In the genomic region with DNA sequence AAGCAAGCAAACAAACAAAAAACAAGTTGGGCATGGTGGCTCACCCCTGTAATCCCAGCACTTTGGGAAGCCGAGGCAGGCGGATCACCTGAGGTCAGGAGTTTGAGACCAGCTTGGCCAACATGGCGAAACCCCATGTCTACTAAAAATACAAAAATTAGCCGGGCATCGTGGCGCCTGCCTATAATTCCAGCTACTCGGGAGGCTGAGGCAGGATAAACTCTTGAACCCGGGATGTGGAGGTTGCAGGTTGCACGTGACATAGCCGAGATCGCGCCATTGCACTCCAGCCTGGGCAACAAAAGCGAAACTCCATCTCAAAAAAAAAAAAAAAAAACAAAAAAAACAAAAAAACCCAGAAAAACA, we compare ENCODE assay signal across 7 cellular contexts. TPM values are rescaled to one million over a fixed set of nuclear protein-coding genes. Genes with fewer than 3 reads are reported as not detected.
DNase-seq lines count a peak whose midpoint lies in the region; ATAC-seq and TF ChIP-seq lines count a peak whose summit lies in the region.
"Not testable (repeated sequence)": the region's sequence is repeated elsewhere in the genome, so short reads cannot be mapped to it uniquely, and the experiment has no call there.

No MANE protein-coding gene starts in this region.

- TF ChIP-seq EP300 in sigmoid colon (IDR thresholded peaks at IDR 0.05), result not testable (repeated sequence)

- not testable (repeated sequence) for H3K36me3 ChIP-seq in kidney epithelial cell (ENCODE audit: control insufficient read depth, insufficient read depth, low read length)
- H3K36me3 ChIP-seq in sigmoid colon, result peaks cover 0 to 16% (median 0%) of the 10 kb centered on the region in 4 donors

- H3K9me3 ChIP-seq in sigmoid colon, result not testable (repeated sequence)

- H3K27ac Mint-ChIP-seq in activated CD8-positive, alpha-beta T cell treated with anti-CD3 and anti-CD28 coated beads, Interleukin-2, amount 10 ng/mL, durations not matched to agents 7 days and 5 days, result peak overlapping the region; percentile 86
- peak overlapping the region; percentile 87 for H3K27ac Mint-ChIP-seq in dendritic cell treated with granulocyte-macrophage colony-stimulating factor and Interleukin-4, amounts not matched to agents 40 ng/mL and 50 ng/mL, for 4 days

- peak overlapping the region; percentile 98 for H3K4me3 Mint-ChIP-seq in activated CD8-positive, alpha-beta T cell treated with anti-CD3 and anti-CD28 coated beads, Interleukin-2, amount 10 ng/mL, durations not matched to agents 7 days and 5 days
- peak overlapping the region; percentile 86 for H3K4me3 Mint-ChIP-seq in dendritic cell treated with granulocyte-macrophage colony-stimulating factor and Interleukin-4, amounts not matched to agents 40 ng/mL and 50 ng/mL, for 4 days

- peak overlapping the region; percentile 58 for H3K4me3 ChIP-seq in kidney epithelial cell (ENCODE audit: low read depth, low read length)
- H3K4me3 ChIP-seq in sigmoid colon, result peak overlapping the region; percentile 65 to 86 (median 69)

- peaks cover 28% of the 10 kb centered on the region for H3K36me3 Mint-ChIP-seq in activated CD8-positive, alpha-beta T cell treated with anti-CD3 and anti-CD28 coated beads, Interleukin-2, amount 10 ng/mL, durations not matched to agents 7 days and 5 days (ENCODE audit: low read depth)
- peaks cover 27% of the 10 kb centered on the region for H3K36me3 Mint-ChIP-seq in dendritic cell treated with granulocyte-macrophage colony-stimulating factor and Interleukin-4, amounts not matched to agents 40 ng/mL and 50 ng/mL, for 4 days (ENCODE audit: low read depth)

- H3K27ac ChIP-seq in sigmoid colon, result peak overlapping the region; percentile 81 to 91 (median 86)

- 29 to 54% methylated on average over 13 of the region's 13 CpGs for WGBS in sigmoid colon, 2 donors

- CTCF ChIA-PET in activated CD8-positive, alpha-beta T cell treated with anti-CD3 and anti-CD28 coated beads, Interleukin-2, amount 10 ng/mL, durations not matched to agents 7 days and 5 days (lab: Charles Lee), result interaction anchor here (1.2 to 1.6 kb wide), 2 partner anchors 10 to 703 kb away, joined by 3 to 5 read pairs; a partner anchor contains a TSS

- peaks cover 34% of the 10 kb centered on the region for H3K4me1 Mint-ChIP-seq in activated CD8-positive, alpha-beta T cell treated with anti-CD3 and anti-CD28 coated beads, Interleukin-2, amount 10 ng/mL, durations not matched to agents 7 days and 5 days (ENCODE audit: low read depth)
- peaks cover 26% of the 10 kb centered on the region for H3K4me1 Mint-ChIP-seq in dendritic cell treated with granulocyte-macrophage colony-stimulating factor and Interleukin-4, amounts not matched to agents 40 ng/mL and 50 ng/mL, for 4 days (ENCODE audit: low read depth)

- peak; percentile 32 for DNase-seq in NCI-H69 (lab: John Stamatoyannopoulos, UW)
- DNase-seq in activated CD8-positive, alpha-beta T cell treated with anti-CD3 and anti-CD28 coated beads, Interleukin-2, amount 10 ng/mL, durations not matched to agents 7 days and 5 days, result peak; percentile 51
- DNase-seq in kidney epithelial cell (ENCODE audit: low read depth); sigmoid colon: not testable (repeated sequence)

- H3K27me3 Mint-ChIP-seq in activated CD8-positive, alpha-beta T cell treated with anti-CD3 and anti-CD28 coated beads, Interleukin-2, amount 10 ng/mL, durations not matched to agents 7 days and 5 days (ENCODE audit: low read depth); dendritic cell treated with granulocyte-macrophage colony-stimulating factor and Interleukin-4, amounts not matched to agents 40 ng/mL and 50 ng/mL, for 4 days: not testable (repeated sequence)

- ATAC-seq in GM18517 (IDR thresholded peaks at IDR 0.05; ENCODE audit: unreplicated experiment) (peak; percentile 23), HG02885 (IDR thresholded peaks at IDR 0.05; ENCODE audit: poor library complexity, unreplicated experiment) (peak; percentile 16)
- peak; percentile 9 for ATAC-seq in activated CD8-positive, alpha-beta T cell treated with anti-CD3 and anti-CD28 coated beads, Interleukin-2, amount 10 ng/mL, durations not matched to agents 7 days and 5 days

- POLR2A ChIA-PET in activated CD8-positive, alpha-beta T cell treated with anti-CD3 and anti-CD28 coated beads, Interleukin-2, amount 10 ng/mL, durations not matched to agents 7 days and 5 days (lab: Charles Lee), result interaction anchor here (0.9 to 1.5 kb wide), 6 partner anchors 14 to 799 kb away, joined by 3 to 9 read pairs (median 3); a partner anchor contains a TSS

- H3K4me1 ChIP-seq in sigmoid colon, result peaks cover 0 to 20% (median 13%) of the 10 kb centered on the region in 4 donors

- TF ChIP-seq CTCF in kidney epithelial cell (IDR thresholded peaks at IDR 0.05; ENCODE audit: insufficient read depth, low read length, poor library complexity, severe bottlenecking); sigmoid colon (IDR thresholded peaks at IDR 0.05): not testable (repeated sequence)

- TF ChIP-seq POLR2A in sigmoid colon (IDR thresholded peaks at IDR 0.05), result not testable (repeated sequence)

- H3K27me3 ChIP-seq in kidney epithelial cell (ENCODE audit: control insufficient read depth, insufficient read depth, low read length); sigmoid colon: not testable (repeated sequence)

- intact Hi-C loops in dendritic cell treated with granulocyte-macrophage colony-stimulating factor and Interleukin-4, amounts not matched to agents 40 ng/mL and 50 ng/mL, for 4 days (cut with micrococcal nuclease), result loop anchor here (5.0 kb wide), 1 partner anchor 504 kb away; a partner anchor contains a TSS
- intact Hi-C loops in sigmoid colon (cut with DNase I), result loop anchor here (10.0 kb wide), 1 partner anchor 624 kb away; no protein-coding TSS in a partner anchor

- not testable (repeated sequence) for H3K9me3 Mint-ChIP-seq in activated CD8-positive, alpha-beta T cell treated with anti-CD3 and anti-CD28 coated beads, Interleukin-2, amount 10 ng/mL, durations not matched to agents 7 days and 5 days (ENCODE audit: insufficient read depth); dendritic cell treated with granulocyte-macrophage colony-stimulating factor and Interleukin-4, amounts not matched to agents 40 ng/mL and 50 ng/mL, for 4 days

RNA-seq across cellular contexts. Expression of a gene that starts 0.6 kb away (rescaled TPM):
- total RNA-seq in activated CD8-positive, alpha-beta T cell treated with anti-CD3 and anti-CD28 coated beads, Interleukin-2, amount 10 ng/mL, durations not matched to agents 7 days and 5 days, result 100 to 1,000 TPM; 170 to 182 TPM
- total RNA-seq in kidney epithelial cell (75.2 and 81.6 TPM in 2 replicates), sigmoid colon (10 to 100 TPM; 27.0 to 42.6 (median 36.7) TPM)
- polyA plus RNA-seq in sigmoid colon, result 100 to 1,000 TPM in 1 of 3 donors, 10 to 100 TPM in 2; 54.8 to 116 (median 67.3) TPM
